8 cellular contexts compared by ENCODE assay signal in the genomic region with DNA sequence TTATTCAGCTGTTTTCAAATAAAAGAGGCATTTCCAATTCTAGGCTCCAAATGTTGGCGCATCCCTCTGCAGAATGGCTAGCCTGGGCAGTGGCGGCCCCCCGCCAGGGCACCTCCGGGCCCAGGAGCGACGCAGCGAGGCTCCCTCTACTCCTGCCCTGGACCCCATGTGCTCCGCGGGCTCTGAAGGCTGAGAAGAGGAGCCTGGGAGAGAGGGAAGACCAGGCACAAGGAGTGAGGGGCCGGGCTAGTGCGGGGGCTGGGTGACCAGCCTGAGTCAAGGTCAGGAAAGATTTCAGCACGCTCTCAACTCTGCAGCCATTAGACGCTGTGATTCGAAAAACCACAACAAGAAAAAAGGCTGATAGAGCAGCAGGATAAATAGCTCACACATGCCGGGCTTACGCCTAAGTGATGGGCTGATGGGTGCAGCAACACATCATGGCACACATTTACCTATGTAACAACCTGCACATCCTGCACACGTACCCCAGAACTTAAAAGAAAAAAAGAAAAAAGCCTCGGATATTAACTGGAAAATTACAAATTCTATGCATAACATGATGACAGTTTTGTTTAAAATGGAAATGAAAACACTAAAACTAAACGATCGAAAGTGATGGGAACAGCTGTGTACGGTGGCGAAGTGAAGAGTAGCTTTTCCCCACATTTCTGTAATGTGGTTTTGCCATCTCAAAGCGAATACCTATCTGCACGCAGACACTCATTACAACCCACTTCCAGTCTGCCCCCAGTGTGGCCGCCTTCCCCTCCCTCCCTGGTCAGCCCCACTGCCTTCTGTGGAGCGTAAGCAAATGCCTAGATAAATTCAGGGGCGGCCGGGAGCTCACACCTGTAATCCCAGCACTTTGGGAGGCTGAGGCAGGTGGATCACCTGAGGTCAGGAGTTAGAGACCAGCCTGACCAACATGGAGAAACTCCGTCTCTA. TPM values are rescaled to one million over a fixed set of nuclear protein-coding genes. Genes with fewer than 3 reads are reported as not detected.
DNase-seq lines count a peak whose midpoint lies in the region; ATAC-seq, FAIRE-seq and TF ChIP-seq lines count a peak whose summit lies in the region.

No MANE protein-coding gene starts in this region.

- POLR2A ChIA-PET in CD8-positive, alpha-beta memory T cell (lab: Charles Lee): no interaction called here

- H3K4me3 ChIP-seq in CD8-positive, alpha-beta memory T cell (ENCODE audit: low read length): peak overlapping the region; percentile 15
- H3K4me3 ChIP-seq in heart right ventricle: peak overlapping the region in 8 of 10 donors; percentile 14 to 34 (median 24)
- peak overlapping the region; percentile 51 for H3K4me3 ChIP-seq in skeletal muscle satellite cell (ENCODE audit: low read length)

- peak overlapping the region; percentile 64 for H3K9ac ChIP-seq in skeletal muscle satellite cell (ENCODE audit: low read depth, low read length)

- peaks cover 0 to 22% (median 0%) of the 10 kb centered on the region in 3 donors for H3K36me3 Mint-ChIP-seq in CD8-positive, alpha-beta memory T cell
- peaks cover 1% of the 10 kb centered on the region for H3K36me3 Mint-ChIP-seq in activated T-helper 1 cell treated with anti-CD3 and anti-CD28 coated beads, Interleukin-12 subunit alpha, Interleukin-12 subunit beta, Interleukin-2, Interleukin-4 antibody, amounts not matched to agents 30 ng/mL and 10 ng/mL and 1 ng/mL, durations not matched to agents 14 hours and 24 hours and 36 hours (ENCODE audit: low read depth)

- H3K9me3 Mint-ChIP-seq in CD8-positive, alpha-beta memory T cell: no peaks in the 10 kb centered on the region
- H3K9me3 Mint-ChIP-seq in activated T-helper 1 cell treated with anti-CD3 and anti-CD28 coated beads, Interleukin-12 subunit alpha, Interleukin-12 subunit beta, Interleukin-2, Interleukin-4 antibody, amounts not matched to agents 30 ng/mL and 10 ng/mL and 1 ng/mL, durations not matched to agents 14 hours and 24 hours and 36 hours: no peaks in the 10 kb centered on the region

- no peaks in the 10 kb centered on the region for H3K27me3 ChIP-seq in CD8-positive, alpha-beta memory T cell (ENCODE audit: insufficient read depth, low read length, poor library complexity, severe bottlenecking)
- no peaks in the 10 kb centered on the region for H3K27me3 ChIP-seq in heart right ventricle
- no peaks in the 10 kb centered on the region for H3K27me3 ChIP-seq in skeletal muscle satellite cell (ENCODE audit: control insufficient read depth, insufficient read depth, low read length)

- no peak for FAIRE-seq in RCC 7860 (lab: Jason Lieb, UNC)

- ATAC-seq in heart right ventricle (peak; percentile 22 to 63 (median 44)), HG02763 (IDR thresholded peaks at IDR 0.05; ENCODE audit: unreplicated experiment) (no peak), HG03571 (IDR thresholded peaks at IDR 0.05; ENCODE audit: unreplicated experiment) (no peak)

- H3K27me3 Mint-ChIP-seq in CD8-positive, alpha-beta memory T cell: peaks cover 0 to 2% of the 10 kb centered on the region in 2 donors
- peaks cover 17% of the 10 kb centered on the region for H3K27me3 Mint-ChIP-seq in activated T-helper 1 cell treated with anti-CD3 and anti-CD28 coated beads, Interleukin-12 subunit alpha, Interleukin-12 subunit beta, Interleukin-2, Interleukin-4 antibody, amounts not matched to agents 30 ng/mL and 10 ng/mL and 1 ng/mL, durations not matched to agents 14 hours and 24 hours and 36 hours (ENCODE audit: insufficient read depth)

- H3K27ac ChIP-seq in CD8-positive, alpha-beta memory T cell (ENCODE audit: low read depth, low read length): no peak overlapping the region
- H3K27ac ChIP-seq in heart right ventricle: peak overlapping the region; percentile 37 to 79 (median 69)

- peak overlapping the region in 6 of 7 donors; percentile 26 to 67 (median 56) for H3K4me3 Mint-ChIP-seq in CD8-positive, alpha-beta memory T cell
- H3K4me3 Mint-ChIP-seq in activated T-helper 1 cell treated with anti-CD3 and anti-CD28 coated beads, Interleukin-12 subunit alpha, Interleukin-12 subunit beta, Interleukin-2, Interleukin-4 antibody, amounts not matched to agents 30 ng/mL and 10 ng/mL and 1 ng/mL, durations not matched to agents 14 hours and 24 hours and 36 hours: no peak overlapping the region

- H3K27ac Mint-ChIP-seq in CD8-positive, alpha-beta memory T cell: peak overlapping the region in 6 of 8 donors; percentile 0 to 70 (median 22)
- no peak overlapping the region for H3K27ac Mint-ChIP-seq in activated T-helper 1 cell treated with anti-CD3 and anti-CD28 coated beads, Interleukin-12 subunit alpha, Interleukin-12 subunit beta, Interleukin-2, Interleukin-4 antibody, amounts not matched to agents 30 ng/mL and 10 ng/mL and 1 ng/mL, durations not matched to agents 14 hours and 24 hours and 36 hours

- H3K4me1 Mint-ChIP-seq in CD8-positive, alpha-beta memory T cell: peaks cover 17 to 29% (median 25%) of the 10 kb centered on the region in 3 donors
- peaks cover 14% of the 10 kb centered on the region for H3K4me1 Mint-ChIP-seq in activated T-helper 1 cell treated with anti-CD3 and anti-CD28 coated beads, Interleukin-12 subunit alpha, Interleukin-12 subunit beta, Interleukin-2, Interleukin-4 antibody, amounts not matched to agents 30 ng/mL and 10 ng/mL and 1 ng/mL, durations not matched to agents 14 hours and 24 hours and 36 hours (ENCODE audit: low read depth)

- no peaks in the 10 kb centered on the region for H3K36me3 ChIP-seq in CD8-positive, alpha-beta memory T cell (ENCODE audit: insufficient read depth, low read length)
- peaks cover 0 to 22% (median 5%) of the 10 kb centered on the region in 9 donors for H3K36me3 ChIP-seq in heart right ventricle
- peaks cover 5% of the 10 kb centered on the region for H3K36me3 ChIP-seq in skeletal muscle satellite cell (ENCODE audit: insufficient read depth, low read length)

- H3K4me2 ChIP-seq in skeletal muscle satellite cell (ENCODE audit: low read length): peak overlapping the region; percentile 81

- CTCF ChIA-PET in CD8-positive, alpha-beta memory T cell (lab: Charles Lee): interaction anchor here (1.2 kb wide), 1 partner anchor 8 kb away, joined by 3 read pairs; no protein-coding TSS in a partner anchor

- H3K9me3 ChIP-seq in CD8-positive, alpha-beta memory T cell (ENCODE audit: low read length): no peaks in the 10 kb centered on the region
- H3K9me3 ChIP-seq in heart right ventricle (no peaks in the 10 kb centered on the region), skeletal muscle satellite cell (replicated peaks; ENCODE audit: low read length) (no peaks in the 10 kb centered on the region)

- WGBS in heart right ventricle, 2 donors: 56 to 65% methylated on average over 29 of the region's 29 CpGs

- H3K4me1 ChIP-seq in CD8-positive, alpha-beta memory T cell (ENCODE audit: insufficient read depth, low read length): peaks cover 18% of the 10 kb centered on the region
- H3K4me1 ChIP-seq in heart right ventricle (peaks cover 16 to 62% (median 34%) of the 10 kb centered on the region in 9 donors), skeletal muscle satellite cell (ENCODE audit: control insufficient read depth, insufficient read depth, low read length) (peaks cover 31% of the 10 kb centered on the region)

- peak in 1 of 5 donors; percentile 6 for DNase-seq in CD8-positive, alpha-beta memory T cell
- DNase-seq in activated CD8-positive, alpha-beta memory T cell treated with anti-CD3 and anti-CD28 coated beads, Interleukin-2, amount 50 U/mL, for 48 hours: peak; percentile 65
- DNase-seq in heart right ventricle: no peak
- no peak for DNase-seq in activated T-helper 1 cell treated with anti-CD3 and anti-CD28 coated beads, Interleukin-12 subunit alpha, Interleukin-12 subunit beta, Interleukin-2, Interleukin-4 antibody, amounts not matched to agents 30 ng/mL and 10 ng/mL and 1 ng/mL, durations not matched to agents 14 hours and 24 hours and 36 hours (ENCODE audit: low spot score)
- no peak for DNase-seq in RCC 7860 (ENCODE audit: low spot score)

- no peak for TF ChIP-seq CTCF in heart right ventricle (IDR thresholded peaks at IDR 0.05)

- intact Hi-C loops in heart right ventricle (cut with DNase I): loop anchor here in 2 of 10 donors (2.0 to 10.0 kb wide), 2 partner anchors 28 to 48 kb away; no protein-coding TSS in a partner anchor
- intact Hi-C loops in activated T-helper 1 cell treated with anti-CD3 and anti-CD28 coated beads, Interleukin-12 subunit alpha, Interleukin-12 subunit beta, Interleukin-2, Interleukin-4 antibody, amounts not matched to agents 30 ng/mL and 10 ng/mL and 1 ng/mL, durations not matched to agents 14 hours and 24 hours and 36 hours (cut with micrococcal nuclease): loop anchor here (2.0 kb wide), 3 partner anchors 28 to 56 kb away; partner anchors contain the start of gene ZCCHC14

RNA-seq across cellular contexts. Expression of gene MAP1LC3B, which starts 44.4 kb away (rescaled TPM):
- 10 to 100 TPM; 47.1 to 51.5 TPM for total RNA-seq in CD8-positive, alpha-beta memory T cell
- 151 TPM for polyA plus RNA-seq in CD8-positive, alpha-beta memory T cell
- 100 to 1,000 TPM; 109 to 141 (median 125) TPM for total RNA-seq in heart right ventricle
- 100 to 1,000 TPM in 1 of 2 donors, 10 to 100 TPM in 1; 47.0 to 161 TPM for polyA plus RNA-seq in heart right ventricle
- 22.3 and 25.1 TPM in 2 replicates for total RNA-seq in skeletal muscle satellite cell (2012; rRNA removed)
- 39.9 and 40.8 TPM in 2 replicates for total RNA-seq in activated T-helper 1 cell treated with anti-CD3 and anti-CD28 coated beads, Interleukin-12 subunit alpha, Interleukin-12 subunit beta, Interleukin-2, Interleukin-4 antibody, amounts not matched to agents 30 ng/mL and 10 ng/mL and 1 ng/mL, durations not matched to agents 14 hours and 24 hours and 36 hours

RNA-seq across cellular contexts. Expression of gene FBXO31, which starts 52.9 kb away (rescaled TPM):
- total RNA-seq in CD8-positive, alpha-beta memory T cell: 10 to 100 TPM; 35.6 to 40.9 TPM
- 27.4 TPM for polyA plus RNA-seq in CD8-positive, alpha-beta memory T cell
- 10 to 100 TPM; 58.3 to 94.3 (median 74.0) TPM for total RNA-seq in heart right ventricle
- polyA plus RNA-seq in heart right ventricle: 10 to 100 TPM; 15.1 to 21.4 TPM
- 21.8 and 27.4 TPM in 2 replicates for total RNA-seq in skeletal muscle satellite cell (2012; rRNA removed)
- 40.7 and 41.3 TPM in 2 replicates for total RNA-seq in activated T-helper 1 cell treated with anti-CD3 and anti-CD28 coated beads, Interleukin-12 subunit alpha, Interleukin-12 subunit beta, Interleukin-2, Interleukin-4 antibody, amounts not matched to agents 30 ng/mL and 10 ng/mL and 1 ng/mL, durations not matched to agents 14 hours and 24 hours and 36 hours

RNA-seq across cellular contexts. Expression of gene ZCCHC14, which starts 56.3 kb away (rescaled TPM):
- total RNA-seq in CD8-positive, alpha-beta memory T cell: 1 to 10 TPM; 6.1 to 6.2 TPM
- polyA plus RNA-seq in CD8-positive, alpha-beta memory T cell: 0.77 TPM
- total RNA-seq in heart right ventricle: 10 to 100 TPM; 10.6 to 19.3 (median 16.1) TPM
- polyA plus RNA-seq in heart right ventricle: 1 to 10 TPM; 4.5 to 8.9 TPM
- total RNA-seq in skeletal muscle satellite cell (2012; rRNA removed): 5.7 and 12.2 TPM in 2 replicates
- total RNA-seq in activated T-helper 1 cell treated with anti-CD3 and anti-CD28 coated beads, Interleukin-12 subunit alpha, Interleukin-12 subunit beta, Interleukin-2, Interleukin-4 antibody, amounts not matched to agents 30 ng/mL and 10 ng/mL and 1 ng/mL, durations not matched to agents 14 hours and 24 hours and 36 hours: 9.9 and 11.0 TPM in 2 replicates

Comparison
In these comparisons a context has a peak if more than half of its experiments do, and no peak if none do; other contexts are left out.
1. ATAC-seq: peak in heart right ventricle (8 of 8); none in HG02763 (single experiment) and HG03571 (single experiment).
2. Peak in every context shown above with its lines, with median percentiles within 50 percentile points of each other: H3K4me3 ChIP-seq.